In genomic region chr12:5718680-5719079, GRCh38 we compare ENCODE assay signal across 35 cellular contexts.
DNase-seq lines count a peak whose midpoint lies in the region; ATAC-seq, FAIRE-seq and TF ChIP-seq lines count a peak whose summit lies in the region.
"Had no signal": no experiment of that assay in that cellular context is flagged by ENCODE, and none has a peak within 500 bp of the region (broad histone marks: within the 10 kb centered on the region; RNA-seq: fewer than 3 reads in every experiment).

No MANE protein-coding gene starts in this region.

- H3K36me3 Mint-ChIP-seq in glutamatergic neuron (ENCODE audit: unreplicated experiment) (no peaks in the 10 kb centered on the region), CD14-positive monocyte (no peaks in the 10 kb centered on the region)
- H3K36me3 Mint-ChIP-seq: activated naive CD8-positive, alpha-beta T cell; CD4-positive, alpha-beta memory T cell; memory B cell; WTC11 had no signal

- H3K9me3 Mint-ChIP-seq in glutamatergic neuron (ENCODE audit: unreplicated experiment) = peaks cover 3% of the 10 kb centered on the region
- H3K9me3 Mint-ChIP-seq in CD14-positive monocyte = no peaks in the 10 kb centered on the region
- H3K9me3 Mint-ChIP-seq: activated CD4-positive, alpha-beta T cell treated with anti-CD3 and anti-CD28 coated beads, Interleukin-2, amount 10 ng/mL, durations not matched to agents 7 days and 5 days; endodermal cell; HFFc6; memory B cell; WTC11 had no signal

- H3K4me1 ChIP-seq in endothelial cell of umbilical vein (ENCODE audit: control insufficient read depth, extremely low read depth, insufficient read depth, low read length) = peaks cover 17% of the 10 kb centered on the region
- no peaks in the 10 kb centered on the region for H3K4me1 ChIP-seq in lower lobe of right lung
- H3K4me1 ChIP-seq: pancreas, SJCRH30, suprapubic skin had no signal

- ATAC-seq in lower lobe of right lung (peak in 1 of 2 donors; percentile 23), HG03442 (IDR thresholded peaks at IDR 0.05; ENCODE audit: unreplicated experiment) (no peak)
- ATAC-seq: esophagus mucosa, pancreas, WTC11 had no signal

- CTCF ChIA-PET in endothelial cell of umbilical vein (lab: Charles Lee) = interaction anchor here (1.7 kb wide), 1 partner anchor 27 kb away, joined by 10 read pairs; no protein-coding TSS in a partner anchor

- H3K27ac Mint-ChIP-seq in glutamatergic neuron (ENCODE audit: unreplicated experiment) = no peak overlapping the region
- no peak overlapping the region for H3K27ac Mint-ChIP-seq in CD14-positive monocyte
- H3K27ac Mint-ChIP-seq: activated CD4-positive, alpha-beta T cell treated with anti-CD3 and anti-CD28 coated beads, Interleukin-2, amount 10 ng/mL, durations not matched to agents 7 days and 5 days; activated naive CD8-positive, alpha-beta T cell; CD4-positive, alpha-beta memory T cell; endodermal cell; HFFc6; memory B cell; WTC11 had no signal

- H2AFZ ChIP-seq in endothelial cell of umbilical vein (ENCODE audit: low read depth, low read length) = no peak overlapping the region

- peak; percentile 62 for FAIRE-seq in endothelial cell of umbilical vein (lab: Jason Lieb, UNC)
- FAIRE-seq: GM18507, pancreas, RCC 7860, small intestine had no signal

- no peaks in the 10 kb centered on the region for H3K4me1 Mint-ChIP-seq in glutamatergic neuron (ENCODE audit: low read depth, unreplicated experiment)
- peaks cover 2% of the 10 kb centered on the region for H3K4me1 Mint-ChIP-seq in CD14-positive monocyte
- H3K4me1 Mint-ChIP-seq: activated CD4-positive, alpha-beta T cell treated with anti-CD3 and anti-CD28 coated beads, Interleukin-2, amount 10 ng/mL, durations not matched to agents 7 days and 5 days; CD4-positive, alpha-beta memory T cell; endodermal cell; memory B cell; WTC11 had no signal

- H3K9me3 ChIP-seq in endothelial cell of umbilical vein (replicated peaks; ENCODE audit: control insufficient read depth, insufficient read depth, low read length) (no peaks in the 10 kb centered on the region), lower lobe of right lung (no peaks in the 10 kb centered on the region)
- H3K9me3 ChIP-seq: pancreas, SJCRH30, suprapubic skin had no signal

- no TSS peak for BruUV-seq in endothelial cell of umbilical vein (replicated peaks; lab: Mats Ljungman, UMichigan)

- no peak for TF ChIP-seq CTCF in endothelial cell of umbilical vein (IDR thresholded peaks at IDR 0.05; ENCODE audit: extremely low read depth in 1 of 2, insufficient read depth in 1 of 2, low read depth in 1 of 2, low read length in 2 of 2)
- no peak for TF ChIP-seq CTCF in lower lobe of right lung (IDR thresholded peaks at IDR 0.05)
- TF ChIP-seq CTCF in glutamatergic neuron (IDR thresholded peaks at IDR 0.05; ENCODE audit: partially characterized antibody, unreplicated experiment) = no peak
- no peak for TF ChIP-seq CTCF in CD14-positive monocyte (IDR thresholded peaks at IDR 0.05)

- dilution Hi-C loops in endothelial cell of umbilical vein (cut with MboI; ENCODE audit: extremely low pct_ligation_motif_present, low sequenced_read_pairs) = no loop called here

- H3K4me3 ChIP-seq in endothelial cell of umbilical vein (replicated peaks in 1 of 3; ENCODE audit: insufficient read depth in 1 of 3, low read depth in 1 of 3, low read length in 3 of 3) (no peak overlapping the region), lower lobe of right lung (no peak overlapping the region)
- H3K4me3 ChIP-seq: cardiac muscle cell, pancreas, SJCRH30, suprapubic skin had no signal

- no peak overlapping the region for H3K4me2 ChIP-seq in endothelial cell of umbilical vein (ENCODE audit: insufficient read depth, low read length)
- H3K4me2 ChIP-seq: KMS-11 had no signal

- H3K27me3 ChIP-seq in endothelial cell of umbilical vein (ENCODE audit: control insufficient read depth in 2 of 2, insufficient read depth in 2 of 2, low read length in 2 of 2) = no peaks in the 10 kb centered on the region
- H3K27me3 ChIP-seq in lower lobe of right lung (ENCODE audit: low read depth) = no peaks in the 10 kb centered on the region
- H3K27me3 ChIP-seq: cardiac muscle cell, pancreas, SJCRH30 had no signal

- no peak for TF ChIP-seq POLR2A in endothelial cell of umbilical vein (IDR thresholded peaks at IDR 0.05; ENCODE audit: low read depth, low read length)

- H4K20me1 ChIP-seq in endothelial cell of umbilical vein (replicated peaks; ENCODE audit: control insufficient read depth, extremely low read depth, insufficient read depth, low read length) = peaks cover 2% of the 10 kb centered on the region

- DNase-seq in A172 (ENCODE audit: low spot score) (peak; percentile 3), M059J (ENCODE audit: low read depth) (peak; percentile 21), endothelial cell of umbilical vein (ENCODE audit: low read depth, low spot score) (peak; percentile 31), lower lobe of right lung (peak; percentile 51), NAMALWA (ENCODE audit: low spot score) (no peak), glutamatergic neuron (no peak), CD14-positive monocyte (ENCODE audit: low spot score) (no peak)
- DNase-seq: activated CD4-positive, alpha-beta T cell treated with anti-CD3 and anti-CD28 coated beads, Interleukin-2, amount 10 ng/mL, durations not matched to agents 7 days and 5 days; activated effector memory CD4-positive, alpha-beta T cell treated with Interleukin-2 at 50 U/mL for 16 hours; aorta; CD4-positive, alpha-beta memory T cell; cortex of kidney; endodermal cell; GOT3; HFFc6; kidney glomerular epithelial cell; NCI-H1436 treated with DMSO at 0.1 percent for 48 hours; NCI-H446 treated with DMSO at 0.1 percent for 48 hours; NCI-H774; pancreas; retina; SJCRH30; small intestine; stimulated activated naive CD4-positive, alpha-beta T cell treated with Interleukin-2 at 50 U/mL for 16 hours; T-helper 9 cell had no signal

- H3K9ac ChIP-seq in endothelial cell of umbilical vein (replicated peaks; ENCODE audit: extremely low read depth, insufficient read depth, low read length) = no peak overlapping the region
- H3K9ac ChIP-seq: KMS-11 had no signal

- no peaks in the 10 kb centered on the region for H3K9me1 ChIP-seq in endothelial cell of umbilical vein (replicated peaks; ENCODE audit: control insufficient read depth, extremely low read depth, insufficient read depth, low read length)

- H3K27ac ChIP-seq in endothelial cell of umbilical vein (ENCODE audit: insufficient read depth, low read depth, low read length) (no peak overlapping the region), lower lobe of right lung (no peak overlapping the region)
- H3K27ac ChIP-seq: cardiac muscle cell, KMS-11, pancreas, SJCRH30, suprapubic skin had no signal

- no peaks in the 10 kb centered on the region for H3K79me2 ChIP-seq in endothelial cell of umbilical vein (ENCODE audit: control insufficient read depth, insufficient read depth, low read length)

- POLR2A ChIA-PET in endothelial cell of umbilical vein (lab: Charles Lee) = no interaction called here

- intact Hi-C loops in endothelial cell of umbilical vein (cut with micrococcal nuclease) (no loop called here), lower lobe of right lung (cut with DNase I) (no loop called here), CD14-positive monocyte (cut with micrococcal nuclease) (no loop called here)

- H3K4me3 Mint-ChIP-seq in glutamatergic neuron (ENCODE audit: unreplicated experiment) (no peak overlapping the region), CD14-positive monocyte (no peak overlapping the region)
- H3K4me3 Mint-ChIP-seq: activated CD4-positive, alpha-beta T cell treated with anti-CD3 and anti-CD28 coated beads, Interleukin-2, amount 10 ng/mL, durations not matched to agents 7 days and 5 days; activated naive CD8-positive, alpha-beta T cell; CD4-positive, alpha-beta memory T cell; endodermal cell; HFFc6; memory B cell; WTC11 had no signal

- H3K36me3 ChIP-seq in endothelial cell of umbilical vein (ENCODE audit: control insufficient read depth in 2 of 2, extremely low read depth in 1 of 2, insufficient read depth in 2 of 2, low read length in 2 of 2) = peaks cover 0 to 2% of the 10 kb centered on the region in 2 experiments
- H3K36me3 ChIP-seq in lower lobe of right lung = no peaks in the 10 kb centered on the region
- H3K36me3 ChIP-seq: cardiac muscle cell, pancreas, SJCRH30, suprapubic skin had no signal

- H3K27me3 Mint-ChIP-seq in glutamatergic neuron (ENCODE audit: unreplicated experiment) = peaks cover 2% of the 10 kb centered on the region
- H3K27me3 Mint-ChIP-seq in CD14-positive monocyte (ENCODE audit: low read depth in 3 of 3) = peaks cover 14 to 38% (median 20%) of the 10 kb centered on the region in 3 donors

TF ChIP-seq in endothelial cell of umbilical vein, 7 proteins besides CTCF, POLR2A, EP300 and RAD21:
- TF ChIP-seq EZH2 (IDR thresholded peaks at IDR 0.05; ENCODE audit: borderline replicate concordance, low read depth, low read length, severe bottlenecking) (no peak), JUN (IDR thresholded peaks at IDR 0.05; ENCODE audit: borderline replicate concordance, insufficient read depth, insufficient read length, low read depth) (no peak), GATA2 (IDR thresholded peaks at IDR 0.05; ENCODE audit: insufficient read depth, insufficient read length, low read depth, low read length) (no peak), MYC (IDR thresholded peaks at IDR 0.05; ENCODE audit: low read depth, low read length) (no peak), MAX (IDR thresholded peaks at IDR 0.05; ENCODE audit: insufficient read depth, insufficient read length) (no peak), FOS (IDR thresholded peaks at IDR 0.05; ENCODE audit: borderline replicate concordance, insufficient read depth, low read length) (no peak), POLR2AphosphoS5 (IDR thresholded peaks at IDR 0.05; ENCODE audit: insufficient read depth, low read depth, low read length) (no peak)
TF ChIP-seq in endothelial cell of umbilical vein: peak in this region for 0.

Comparison
In these comparisons a context has a peak if more than half of its experiments do, and no peak if none do; other contexts are left out.
1. DNase-seq: peak in A172 (single experiment), M059J (single experiment), endothelial cell of umbilical vein (single experiment) and lower lobe of right lung (single experiment); none in NAMALWA (single experiment), glutamatergic neuron (single experiment) and CD14-positive monocyte (single experiment).